1 cellular context compared by ENCODE assay signal in genomic region chr7:72924748-72925545, GRCh38.
TF ChIP-seq lines count a peak whose summit lies in the region.

Gene POM121 (plus strand): TSS chr7:72925095. CDS start chr7:72925122, 27 bp downstream.

TF ChIP-seq in K562, 482 proteins besides CTCF, POLR2A, EP300 and RAD21 (continued from another document and continues in another):
- 0 out of 2 replicates have a peak, but pooled peaks have one; percentile 62 for TF ChIP-seq THRB (CRISPR knock-in tag; conservative IDR thresholded peaks at IDR 0.05)
- no peak for TF ChIP-seq ZNF407 (IDR thresholded peaks at IDR 0.05; ENCODE audit: low read depth)
- peak; percentile 81 for TF ChIP-seq ELF2 (CRISPR knock-in tag; IDR thresholded peaks at IDR 0.05)
- peak; percentile 3; the same call in 1 of the 2 replicates for TF ChIP-seq DPF2 (IDR thresholded peaks at IDR 0.05)
- TF ChIP-seq RCOR1 (IDR thresholded peaks at IDR 0.05; ENCODE audit: borderline replicate concordance in 1 of 2, low read depth in 2 of 2, low read length in 2 of 2), result peak in 1 of 2 experiments; percentile 45; a peak in 1 of 4 replicates
- 0 out of 2 replicates have a peak, but pooled peaks have one; percentile 16 for TF ChIP-seq RERE (CRISPR knock-in tag; IDR thresholded peaks at IDR 0.05; ENCODE audit: borderline replicate concordance)
- TF ChIP-seq SAP30 (IDR thresholded peaks at IDR 0.05; ENCODE audit: borderline replicate concordance, insufficient read depth, low read depth, low read length, poor library complexity, severe bottlenecking), result peak; percentile 92
- no peak for TF ChIP-seq UBTF (IDR thresholded peaks at IDR 0.05; ENCODE audit: borderline replicate concordance in 1 of 2, low read depth in 2 of 2, low read length in 2 of 2)
- no peak for TF ChIP-seq ZNF79 (CRISPR knock-in tag; IDR thresholded peaks at IDR 0.05; ENCODE audit: low read depth)
- no peak for TF ChIP-seq ZNF165 (CRISPR knock-in tag; IDR thresholded peaks at IDR 0.05; ENCODE audit: borderline replicate concordance)
- TF ChIP-seq MXD1 (CRISPR knock-in tag; IDR thresholded peaks at IDR 0.05; ENCODE audit: borderline replicate concordance, poor library complexity, severe bottlenecking), result peak; percentile 9
- peak; percentile 97 for TF ChIP-seq ATF1 (CRISPR knock-in tag; IDR thresholded peaks at IDR 0.05)
- TF ChIP-seq ATF1 (tag; IDR thresholded peaks at IDR 0.05), result peak; percentile 100
- no peak for TF ChIP-seq CC2D1A (IDR thresholded peaks at IDR 0.05)
- peak; percentile 71; the same call in 1 of the 2 replicates for TF ChIP-seq PREB (CRISPR knock-in tag; IDR thresholded peaks at IDR 0.05)
- no peak for TF ChIP-seq TEAD4 (IDR thresholded peaks at IDR 0.05; ENCODE audit: low read length)
- TF ChIP-seq TEAD4 (CRISPR knock-in tag; IDR thresholded peaks at IDR 0.05; ENCODE audit: borderline replicate concordance), result no peak
- no peak for TF ChIP-seq MIER1 (IDR thresholded peaks at IDR 0.05; ENCODE audit: low read depth)
- peak; percentile 59; the same call in 1 of the 2 replicates for TF ChIP-seq ATF4 (CRISPR knock-in tag; IDR thresholded peaks at IDR 0.05)
- no peak for TF ChIP-seq ZNF77 (CRISPR knock-in tag; IDR thresholded peaks at IDR 0.05)
- no peak for TF ChIP-seq SIRT6 (IDR thresholded peaks at IDR 0.05; ENCODE audit: low read depth, low read length)
- TF ChIP-seq POLR2B (IDR thresholded peaks at IDR 0.05; ENCODE audit: low read depth, partially characterized antibody), result peak; percentile 86
- no peak for TF ChIP-seq NR2C1 (IDR thresholded peaks at IDR 0.05)
- 0 out of 2 replicates have a peak, but pooled peaks have one; percentile 31 for TF ChIP-seq NR2C1 (tag; IDR thresholded peaks at IDR 0.05)
- TF ChIP-seq ZNF764 (CRISPR knock-in tag; IDR thresholded peaks at IDR 0.05; ENCODE audit: low read depth), result 0 out of 2 replicates have a peak, but pooled peaks have one; percentile 47
- no peak for TF ChIP-seq ID3 (CRISPR knock-in tag; IDR thresholded peaks at IDR 0.05)
- TF ChIP-seq ID3 (tag; IDR thresholded peaks at IDR 0.05), result no peak
- no peak for TF ChIP-seq DDX20 (tag; IDR thresholded peaks at IDR 0.05; ENCODE audit: low read depth)
- TF ChIP-seq KAT8 (IDR thresholded peaks at IDR 0.05; ENCODE audit: low read depth), result no peak
- TF ChIP-seq ILK (tag; IDR thresholded peaks at IDR 0.05; ENCODE audit: borderline replicate concordance, low read depth), result no peak
- peak; percentile 92; the same call in 1 of the 2 replicates for TF ChIP-seq DNMT1 (IDR thresholded peaks at IDR 0.05)
- no peak for TF ChIP-seq POU5F1 (IDR thresholded peaks at IDR 0.05; ENCODE audit: borderline replicate concordance, low read depth, low read length, partially characterized antibody)
- peak; percentile 93 for TF ChIP-seq NKRF (IDR thresholded peaks at IDR 0.05; ENCODE audit: borderline replicate concordance)
- TF ChIP-seq ZNF830 (CRISPR knock-in tag; IDR thresholded peaks at IDR 0.05), result no peak
- TF ChIP-seq PTBP1 (IDR thresholded peaks at IDR 0.05; ENCODE audit: low read depth, low read length), result no peak
- peak; percentile 50; the same call in 1 of the 2 replicates for TF ChIP-seq ELF4 (CRISPR knock-in tag; IDR thresholded peaks at IDR 0.05)
- no peak for TF ChIP-seq MCM3 (IDR thresholded peaks at IDR 0.05)
